In the genomic region with DNA sequence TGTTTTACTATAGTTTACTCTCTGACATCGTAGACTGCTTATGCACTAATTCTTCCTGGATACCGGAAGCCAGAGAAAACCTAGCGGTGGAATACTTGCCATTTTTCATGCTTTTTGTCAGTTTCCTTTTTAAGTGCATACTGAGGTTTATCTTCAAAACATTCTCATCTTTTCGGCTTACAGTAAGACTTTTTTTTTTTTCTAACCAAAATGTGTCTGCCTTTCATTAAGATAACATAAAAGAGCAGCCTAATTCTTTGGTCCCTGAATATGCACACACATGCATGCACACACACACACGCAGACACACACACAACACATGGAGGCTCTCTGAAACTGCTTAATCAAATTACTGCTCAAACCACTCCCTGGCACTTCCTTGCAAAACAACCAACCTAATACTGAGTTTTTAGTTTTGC, we compare ENCODE assay signal across 8 cellular contexts. TPM values are rescaled to one million over a fixed set of nuclear protein-coding genes. Genes with fewer than 3 reads are reported as not detected.
DNase-seq lines count a peak whose midpoint lies in the region; ATAC-seq and TF ChIP-seq lines count a peak whose summit lies in the region.

No MANE protein-coding gene starts in this region.

- no peaks in the 10 kb centered on the region for H3K27me3 Mint-ChIP-seq in neural crest cell (ENCODE audit: low read depth)

- H3K27me3 ChIP-seq in dorsolateral prefrontal cortex, result no peaks in the 10 kb centered on the region

- H3K36me3 ChIP-seq in ES-I3 (ENCODE audit: insufficient read depth, low read length), result no peaks in the 10 kb centered on the region

- peak overlapping the region; percentile 8 for H3K27ac Mint-ChIP-seq in neural crest cell (ENCODE audit: unreplicated experiment)

- H3K4me1 ChIP-seq in ES-I3 (ENCODE audit: insufficient read depth, low read length), result no peaks in the 10 kb centered on the region

- H3K4me1 Mint-ChIP-seq in neural crest cell, result peaks cover 46% of the 10 kb centered on the region

- H3K9me3 Mint-ChIP-seq in neural crest cell, result no peaks in the 10 kb centered on the region

- DNase-seq in NCI-H82 (lab: John Stamatoyannopoulos, UW), result peak; percentile 45
- no peak for DNase-seq in dorsolateral prefrontal cortex
- no peak for DNase-seq in neural crest cell (ENCODE audit: low read depth, low spot score)
- no peak for DNase-seq in GM10248 (ENCODE audit: extremely low spot score)

- peak overlapping the region; percentile 64; the same call in 1 of the 2 replicates for H3K9ac ChIP-seq in ES-I3 (ENCODE audit: low read depth, low read length)

- ATAC-seq in GM18909 (IDR thresholded peaks at IDR 0.05; ENCODE audit: poor library complexity, unreplicated experiment), result no peak
- no peak for ATAC-seq in HG03196 (IDR thresholded peaks at IDR 0.05; ENCODE audit: unreplicated experiment)
- no peak for ATAC-seq in HG03280 (IDR thresholded peaks at IDR 0.05; ENCODE audit: unreplicated experiment)

- CTCF ChIA-PET in GM10248 (lab: Yijun Ruan, JAX), result no interaction called here

- peak overlapping the region in 58 of 59 donors; percentile 39 to 94 (median 80) for H3K4me3 ChIP-seq in dorsolateral prefrontal cortex

- H3K36me3 Mint-ChIP-seq in neural crest cell (ENCODE audit: low read depth), result no peaks in the 10 kb centered on the region

- no peak for TF ChIP-seq CTCF in dorsolateral prefrontal cortex (IDR thresholded peaks at IDR 0.05 in 54 of 56, conservative IDR thresholded peaks at IDR 0.05 in 2 of 56; ENCODE audit: low read depth in 1 of 56, partially characterized antibody in 56 of 56)
- TF ChIP-seq CTCF in neural crest cell (conservative IDR thresholded peaks at IDR 0.05), result no peak
- TF ChIP-seq CTCF in GM10248 (IDR thresholded peaks at IDR 0.05; ENCODE audit: control extremely low read depth, extremely low read depth, low read depth, missing control alignments), result no peak

- POLR2A ChIA-PET in GM10248 (lab: Yijun Ruan, JAX), result no interaction called here

- intact Hi-C loops in dorsolateral prefrontal cortex (cut with DNase I), result loop anchor here (2.0 to 10.0 kb wide), 5 partner anchors 35 to 149 kb away; a partner anchor contains a TSS

- H3K9me3 ChIP-seq in ES-I3 (ENCODE audit: control insufficient read depth, insufficient read depth, low read length), result no peaks in the 10 kb centered on the region

- no peak overlapping the region for H3K27ac ChIP-seq in dorsolateral prefrontal cortex

- peak overlapping the region; percentile 98 for H3K4me3 Mint-ChIP-seq in neural crest cell

RNA-seq across cellular contexts. Expression of a gene that starts 1.3 kb away (rescaled TPM):
- total RNA-seq in dorsolateral prefrontal cortex (10 to 100 TPM; 30.2 to 47.3 (median 38.2) TPM), neural crest cell (46.1 and 49.0 TPM in 2 replicates)
